ENCODE assay signal across 1 cellular context in genomic region chr13:53782400-53783030, GRCh38.
A peak's percentile ranks its signal among the peaks of the same experiment; 100 is the strongest.
TF ChIP-seq lines count a peak whose summit lies in the region.

No MANE protein-coding gene starts in this region.

TF ChIP-seq in H1, 55 proteins besides CTCF, POLR2A, EP300 and RAD21 (continued from another document):
- TF ChIP-seq TCF12 (IDR thresholded peaks at IDR 0.05; ENCODE audit: low read depth, low read length) (no peak), ATF3 (IDR thresholded peaks at IDR 0.05; ENCODE audit: insufficient read depth, low read depth, low read length) (no peak), SUZ12 (IDR thresholded peaks at IDR 0.05; ENCODE audit: low read length) (no peak), CHD2 (IDR thresholded peaks at IDR 0.05; ENCODE audit: low read length) (no peak), CHD7 (IDR thresholded peaks at IDR 0.05; ENCODE audit: insufficient replicate concordance, low read length) (peak; percentile 27), RFX5 (IDR thresholded peaks at IDR 0.05; ENCODE audit: borderline replicate concordance, low read depth, low read length) (no peak), MAX (IDR thresholded peaks at IDR 0.05) (no peak), BACH1 (IDR thresholded peaks at IDR 0.05; ENCODE audit: low read length) (no peak), KDM5A (IDR thresholded peaks at IDR 0.05; ENCODE audit: low read length) (peak; percentile 31; the same call in 1 of the 2 replicates), MAFK (IDR thresholded peaks at IDR 0.05; ENCODE audit: low read depth, low read length) (no peak)
